ENCODE assay signal across 1 cellular context in the genomic region with DNA sequence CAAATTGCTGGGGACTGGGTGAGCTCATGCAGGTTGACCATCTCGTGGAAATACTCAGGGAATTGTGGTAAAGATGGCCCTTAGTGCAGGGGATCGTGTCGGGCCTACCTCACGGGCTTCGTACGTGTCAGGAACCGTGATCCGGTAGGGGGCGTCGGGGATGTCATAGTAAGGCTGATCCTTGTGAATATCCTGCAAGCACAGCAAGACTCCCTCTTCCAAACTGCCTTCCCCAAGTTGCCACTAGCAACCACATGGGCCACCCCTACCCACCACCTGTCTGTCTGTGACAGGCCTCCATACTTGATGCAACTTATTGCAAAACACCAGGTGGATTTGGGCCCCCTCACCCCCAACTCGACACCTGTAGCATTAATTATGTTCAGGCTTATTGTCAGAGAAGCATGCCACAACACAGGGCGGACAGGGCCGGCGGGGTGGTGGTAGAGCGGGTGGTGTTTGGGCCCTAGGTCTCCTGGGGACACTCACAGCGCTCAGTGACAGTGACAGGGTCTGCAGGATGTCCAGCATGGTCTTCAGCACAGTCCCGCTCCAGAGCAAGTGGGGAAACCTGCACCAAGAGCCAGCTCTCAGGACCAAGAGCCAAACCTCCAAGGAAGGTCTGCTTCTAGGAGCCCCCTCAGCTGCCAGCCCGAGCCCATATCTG.
A peak's percentile ranks its signal among the peaks of the same experiment; 100 is the strongest.
TF ChIP-seq lines count a peak whose summit lies in the region.

No MANE protein-coding gene starts in this region.

TF ChIP-seq in K562, 482 proteins besides CTCF, POLR2A, EP300 and RAD21 (continued from another document and continues in another):
- TF ChIP-seq MYC (IDR thresholded peaks at IDR 0.05; ENCODE audit: low read depth, low read length): no peak
- 0 out of 2 replicates have a peak, but pooled peaks have one; percentile 39 for TF ChIP-seq MYC (CRISPR knock-in tag; IDR thresholded peaks at IDR 0.05; ENCODE audit: borderline replicate concordance, low read depth)
- TF ChIP-seq, protein P1, sequence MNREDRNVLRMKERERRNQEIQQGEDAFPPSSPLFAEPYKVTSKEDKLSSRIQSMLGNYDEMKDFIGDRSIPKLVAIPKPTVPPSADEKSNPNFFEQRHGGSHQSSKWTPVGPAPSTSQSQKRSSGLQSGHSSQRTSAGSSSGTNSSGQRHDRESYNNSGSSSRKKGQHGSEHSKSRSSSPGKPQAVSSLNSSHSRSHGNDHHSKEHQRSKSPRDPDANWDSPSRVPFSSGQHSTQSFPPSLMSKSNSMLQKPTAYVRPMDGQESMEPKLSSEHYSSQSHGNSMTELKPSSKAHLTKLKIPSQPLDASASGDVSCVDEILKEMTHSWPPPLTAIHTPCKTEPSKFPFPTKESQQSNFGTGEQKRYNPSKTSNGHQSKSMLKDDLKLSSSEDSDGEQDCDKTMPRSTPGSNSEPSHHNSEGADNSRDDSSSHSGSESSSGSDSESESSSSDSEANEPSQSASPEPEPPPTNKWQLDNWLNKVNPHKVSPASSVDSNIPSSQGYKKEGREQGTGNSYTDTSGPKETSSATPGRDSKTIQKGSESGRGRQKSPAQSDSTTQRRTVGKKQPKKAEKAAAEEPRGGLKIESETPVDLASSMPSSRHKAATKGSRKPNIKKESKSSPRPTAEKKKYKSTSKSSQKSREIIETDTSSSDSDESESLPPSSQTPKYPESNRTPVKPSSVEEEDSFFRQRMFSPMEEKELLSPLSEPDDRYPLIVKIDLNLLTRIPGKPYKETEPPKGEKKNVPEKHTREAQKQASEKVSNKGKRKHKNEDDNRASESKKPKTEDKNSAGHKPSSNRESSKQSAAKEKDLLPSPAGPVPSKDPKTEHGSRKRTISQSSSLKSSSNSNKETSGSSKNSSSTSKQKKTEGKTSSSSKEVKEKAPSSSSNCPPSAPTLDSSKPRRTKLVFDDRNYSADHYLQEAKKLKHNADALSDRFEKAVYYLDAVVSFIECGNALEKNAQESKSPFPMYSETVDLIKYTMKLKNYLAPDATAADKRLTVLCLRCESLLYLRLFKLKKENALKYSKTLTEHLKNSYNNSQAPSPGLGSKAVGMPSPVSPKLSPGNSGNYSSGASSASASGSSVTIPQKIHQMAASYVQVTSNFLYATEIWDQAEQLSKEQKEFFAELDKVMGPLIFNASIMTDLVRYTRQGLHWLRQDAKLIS (CRISPR knock-in tag; IDR thresholded peaks at IDR 0.05): no peak
- TF ChIP-seq, protein P2, sequence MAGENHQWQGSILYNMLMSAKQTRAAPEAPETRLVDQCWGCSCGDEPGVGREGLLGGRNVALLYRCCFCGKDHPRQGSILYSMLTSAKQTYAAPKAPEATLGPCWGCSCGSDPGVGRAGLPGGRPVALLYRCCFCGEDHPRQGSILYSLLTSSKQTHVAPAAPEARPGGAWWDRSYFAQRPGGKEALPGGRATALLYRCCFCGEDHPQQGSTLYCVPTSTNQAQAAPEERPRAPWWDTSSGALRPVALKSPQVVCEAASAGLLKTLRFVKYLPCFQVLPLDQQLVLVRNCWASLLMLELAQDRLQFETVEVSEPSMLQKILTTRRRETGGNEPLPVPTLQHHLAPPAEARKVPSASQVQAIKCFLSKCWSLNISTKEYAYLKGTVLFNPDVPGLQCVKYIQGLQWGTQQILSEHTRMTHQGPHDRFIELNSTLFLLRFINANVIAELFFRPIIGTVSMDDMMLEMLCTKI (IDR thresholded peaks at IDR 0.05; ENCODE audit: partially characterized antibody): no peak
- TF ChIP-seq SMARCE1 (IDR thresholded peaks at IDR 0.05): no peak
- TF ChIP-seq SRSF7 (optimal IDR thresholded peaks at IDR 0.05; ENCODE audit: low read depth, low read length): no peak
- no peak for TF ChIP-seq NUFIP1 (IDR thresholded peaks at IDR 0.05; ENCODE audit: partially characterized antibody)
- TF ChIP-seq, protein P3, sequence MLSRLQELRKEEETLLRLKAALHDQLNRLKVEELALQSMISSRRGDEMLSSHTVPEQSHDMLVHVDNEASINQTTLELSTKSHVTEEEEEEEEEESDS (CRISPR knock-in tag; IDR thresholded peaks at IDR 0.05): no peak
- TF ChIP-seq, protein P4, sequence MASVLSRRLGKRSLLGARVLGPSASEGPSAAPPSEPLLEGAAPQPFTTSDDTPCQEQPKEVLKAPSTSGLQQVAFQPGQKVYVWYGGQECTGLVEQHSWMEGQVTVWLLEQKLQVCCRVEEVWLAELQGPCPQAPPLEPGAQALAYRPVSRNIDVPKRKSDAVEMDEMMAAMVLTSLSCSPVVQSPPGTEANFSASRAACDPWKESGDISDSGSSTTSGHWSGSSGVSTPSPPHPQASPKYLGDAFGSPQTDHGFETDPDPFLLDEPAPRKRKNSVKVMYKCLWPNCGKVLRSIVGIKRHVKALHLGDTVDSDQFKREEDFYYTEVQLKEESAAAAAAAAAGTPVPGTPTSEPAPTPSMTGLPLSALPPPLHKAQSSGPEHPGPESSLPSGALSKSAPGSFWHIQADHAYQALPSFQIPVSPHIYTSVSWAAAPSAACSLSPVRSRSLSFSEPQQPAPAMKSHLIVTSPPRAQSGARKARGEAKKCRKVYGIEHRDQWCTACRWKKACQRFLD (CRISPR knock-in tag; IDR thresholded peaks at IDR 0.05): no peak
- TF ChIP-seq ATF1 (CRISPR knock-in tag; IDR thresholded peaks at IDR 0.05): no peak
- TF ChIP-seq ATF1 (tag; IDR thresholded peaks at IDR 0.05): no peak
- TF ChIP-seq, protein P5, sequence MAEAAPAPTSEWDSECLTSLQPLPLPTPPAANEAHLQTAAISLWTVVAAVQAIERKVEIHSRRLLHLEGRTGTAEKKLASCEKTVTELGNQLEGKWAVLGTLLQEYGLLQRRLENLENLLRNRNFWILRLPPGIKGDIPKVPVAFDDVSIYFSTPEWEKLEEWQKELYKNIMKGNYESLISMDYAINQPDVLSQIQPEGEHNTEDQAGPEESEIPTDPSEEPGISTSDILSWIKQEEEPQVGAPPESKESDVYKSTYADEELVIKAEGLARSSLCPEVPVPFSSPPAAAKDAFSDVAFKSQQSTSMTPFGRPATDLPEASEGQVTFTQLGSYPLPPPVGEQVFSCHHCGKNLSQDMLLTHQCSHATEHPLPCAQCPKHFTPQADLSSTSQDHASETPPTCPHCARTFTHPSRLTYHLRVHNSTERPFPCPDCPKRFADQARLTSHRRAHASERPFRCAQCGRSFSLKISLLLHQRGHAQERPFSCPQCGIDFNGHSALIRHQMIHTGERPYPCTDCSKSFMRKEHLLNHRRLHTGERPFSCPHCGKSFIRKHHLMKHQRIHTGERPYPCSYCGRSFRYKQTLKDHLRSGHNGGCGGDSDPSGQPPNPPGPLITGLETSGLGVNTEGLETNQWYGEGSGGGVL (CRISPR knock-in tag; IDR thresholded peaks at IDR 0.05): no peak
- TF ChIP-seq YY1 (IDR thresholded peaks at IDR 0.05; ENCODE audit: borderline replicate concordance in 1 of 3, control insufficient read depth in 1 of 3, extremely low read depth in 1 of 3, insufficient read depth in 3 of 3, insufficient read length in 1 of 3, insufficient replicate concordance in 2 of 3, low read depth in 1 of 3, low read length in 2 of 3): peak in 1 of 3 experiments; percentile 9
- 0 out of 2 replicates have a peak, but pooled peaks have one; percentile 31 for TF ChIP-seq CREM (IDR thresholded peaks at IDR 0.05; ENCODE audit: low read depth)
- no peak for TF ChIP-seq ZNF445 (CRISPR knock-in tag; IDR thresholded peaks at IDR 0.05; ENCODE audit: low read depth)
- TF ChIP-seq, protein P6, sequence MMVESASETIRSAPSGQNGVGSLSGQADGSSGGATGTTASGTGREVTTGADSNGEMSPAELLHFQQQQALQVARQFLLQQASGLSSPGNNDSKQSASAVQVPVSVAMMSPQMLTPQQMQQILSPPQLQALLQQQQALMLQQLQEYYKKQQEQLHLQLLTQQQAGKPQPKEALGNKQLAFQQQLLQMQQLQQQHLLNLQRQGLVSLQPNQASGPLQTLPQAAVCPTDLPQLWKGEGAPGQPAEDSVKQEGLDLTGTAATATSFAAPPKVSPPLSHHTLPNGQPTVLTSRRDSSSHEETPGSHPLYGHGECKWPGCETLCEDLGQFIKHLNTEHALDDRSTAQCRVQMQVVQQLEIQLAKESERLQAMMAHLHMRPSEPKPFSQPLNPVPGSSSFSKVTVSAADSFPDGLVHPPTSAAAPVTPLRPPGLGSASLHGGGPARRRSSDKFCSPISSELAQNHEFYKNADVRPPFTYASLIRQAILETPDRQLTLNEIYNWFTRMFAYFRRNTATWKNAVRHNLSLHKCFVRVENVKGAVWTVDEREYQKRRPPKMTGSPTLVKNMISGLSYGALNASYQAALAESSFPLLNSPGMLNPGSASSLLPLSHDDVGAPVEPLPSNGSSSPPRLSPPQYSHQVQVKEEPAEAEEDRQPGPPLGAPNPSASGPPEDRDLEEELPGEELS (CRISPR knock-in tag; IDR thresholded peaks at IDR 0.05; ENCODE audit: borderline replicate concordance): 0 out of 2 replicates have a peak, but pooled peaks have one; percentile 17
- TF ChIP-seq SIN3A (IDR thresholded peaks at IDR 0.05; ENCODE audit: borderline replicate concordance in 2 of 2, control insufficient read depth in 1 of 2, low read depth in 2 of 2, low read length in 2 of 2): no peak
- 0 out of 2 replicates have a peak, but pooled peaks have one; percentile 4 for TF ChIP-seq JUN (IDR thresholded peaks at IDR 0.05; ENCODE audit: borderline replicate concordance, low read depth, low read length)
- TF ChIP-seq JUN (CRISPR knock-in tag; IDR thresholded peaks at IDR 0.05; ENCODE audit: borderline replicate concordance): peak; percentile 56
- TF ChIP-seq ZFP36 (IDR thresholded peaks at IDR 0.05; ENCODE audit: low read depth, low read length, partially characterized antibody): no peak
- TF ChIP-seq, protein P7, sequence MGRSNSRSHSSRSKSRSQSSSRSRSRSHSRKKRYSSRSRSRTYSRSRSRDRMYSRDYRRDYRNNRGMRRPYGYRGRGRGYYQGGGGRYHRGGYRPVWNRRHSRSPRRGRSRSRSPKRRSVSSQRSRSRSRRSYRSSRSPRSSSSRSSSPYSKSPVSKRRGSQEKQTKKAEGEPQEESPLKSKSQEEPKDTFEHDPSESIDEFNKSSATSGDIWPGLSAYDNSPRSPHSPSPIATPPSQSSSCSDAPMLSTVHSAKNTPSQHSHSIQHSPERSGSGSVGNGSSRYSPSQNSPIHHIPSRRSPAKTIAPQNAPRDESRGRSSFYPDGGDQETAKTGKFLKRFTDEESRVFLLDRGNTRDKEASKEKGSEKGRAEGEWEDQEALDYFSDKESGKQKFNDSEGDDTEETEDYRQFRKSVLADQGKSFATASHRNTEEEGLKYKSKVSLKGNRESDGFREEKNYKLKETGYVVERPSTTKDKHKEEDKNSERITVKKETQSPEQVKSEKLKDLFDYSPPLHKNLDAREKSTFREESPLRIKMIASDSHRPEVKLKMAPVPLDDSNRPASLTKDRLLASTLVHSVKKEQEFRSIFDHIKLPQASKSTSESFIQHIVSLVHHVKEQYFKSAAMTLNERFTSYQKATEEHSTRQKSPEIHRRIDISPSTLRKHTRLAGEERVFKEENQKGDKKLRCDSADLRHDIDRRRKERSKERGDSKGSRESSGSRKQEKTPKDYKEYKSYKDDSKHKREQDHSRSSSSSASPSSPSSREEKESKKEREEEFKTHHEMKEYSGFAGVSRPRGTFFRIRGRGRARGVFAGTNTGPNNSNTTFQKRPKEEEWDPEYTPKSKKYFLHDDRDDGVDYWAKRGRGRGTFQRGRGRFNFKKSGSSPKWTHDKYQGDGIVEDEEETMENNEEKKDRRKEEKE (IDR thresholded peaks at IDR 0.05; ENCODE audit: borderline replicate concordance in 1 of 2, control insufficient read depth in 1 of 2, low read depth in 2 of 2, low read length in 1 of 2): no peak
- TF ChIP-seq MCM3 (IDR thresholded peaks at IDR 0.05): no peak
- no peak for TF ChIP-seq ZNF436 (CRISPR knock-in tag; IDR thresholded peaks at IDR 0.05)
- no peak for TF ChIP-seq POLR2AphosphoS5 (IDR thresholded peaks at IDR 0.05; ENCODE audit: control insufficient read depth, insufficient read depth, low read depth, low read length)
- no peak for TF ChIP-seq ZNF384 (IDR thresholded peaks at IDR 0.05; ENCODE audit: low read depth, low read length)
- no peak for TF ChIP-seq KLF16 (IDR thresholded peaks at IDR 0.05)
- TF ChIP-seq KDM5B (IDR thresholded peaks at IDR 0.05; ENCODE audit: insufficient replicate concordance, low read depth, low read length): no peak
- TF ChIP-seq SETDB1 (IDR thresholded peaks at IDR 0.05; ENCODE audit: low read length): no peak
- no peak for TF ChIP-seq ZNF77 (CRISPR knock-in tag; IDR thresholded peaks at IDR 0.05)
- TF ChIP-seq SIX5 (IDR thresholded peaks at IDR 0.05; ENCODE audit: borderline replicate concordance in 1 of 2, insufficient read depth in 1 of 2, low read depth in 1 of 2, low read length in 2 of 2): no peak
- 0 out of 2 replicates have a peak, but pooled peaks have one; percentile 45 for TF ChIP-seq ZBED1 (IDR thresholded peaks at IDR 0.05)
- no peak for TF ChIP-seq KLF10 (CRISPR knock-in tag; IDR thresholded peaks at IDR 0.05)
- TF ChIP-seq, protein P8, sequence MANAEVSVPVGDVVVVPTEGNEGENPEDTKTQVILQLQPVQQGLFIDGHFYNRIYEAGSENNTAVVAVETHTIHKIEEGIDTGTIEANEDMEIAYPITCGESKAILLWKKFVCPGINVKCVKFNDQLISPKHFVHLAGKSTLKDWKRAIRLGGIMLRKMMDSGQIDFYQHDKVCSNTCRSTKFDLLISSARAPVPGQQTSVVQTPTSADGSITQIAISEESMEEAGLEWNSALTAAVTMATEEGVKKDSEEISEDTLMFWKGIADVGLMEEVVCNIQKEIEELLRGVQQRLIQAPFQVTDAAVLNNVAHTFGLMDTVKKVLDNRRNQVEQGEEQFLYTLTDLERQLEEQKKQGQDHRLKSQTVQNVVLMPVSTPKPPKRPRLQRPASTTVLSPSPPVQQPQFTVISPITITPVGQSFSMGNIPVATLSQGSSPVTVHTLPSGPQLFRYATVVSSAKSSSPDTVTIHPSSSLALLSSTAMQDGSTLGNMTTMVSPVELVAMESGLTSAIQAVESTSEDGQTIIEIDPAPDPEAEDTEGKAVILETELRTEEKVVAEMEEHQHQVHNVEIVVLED (CRISPR knock-in tag; IDR thresholded peaks at IDR 0.05): no peak
- 0 out of 2 replicates have a peak, but pooled peaks have one; percentile 47 for TF ChIP-seq ZNF785 (CRISPR knock-in tag; IDR thresholded peaks at IDR 0.05)
- no peak for TF ChIP-seq HDAC1 (IDR thresholded peaks at IDR 0.05)
- TF ChIP-seq CAMTA2 (CRISPR knock-in tag; conservative IDR thresholded peaks at IDR 0.05): no peak
